ENCODE assay signal across 10 cellular contexts in genomic region chr11:31987118-31988005, GRCh38.
DNase-seq lines count a peak whose midpoint lies in the region; ATAC-seq and TF ChIP-seq lines count a peak whose summit lies in the region.
"Had no signal": no experiment of that assay in that cellular context is flagged by ENCODE, and none has a peak within 500 bp of the region (broad histone marks: within the 10 kb centered on the region; RNA-seq: fewer than 3 reads in every experiment).

No MANE protein-coding gene starts in this region.

- 11 to 20% methylated on average over 19 to 63 of the region's 64 CpGs for WGBS in body of pancreas, 2 donors
- WGBS in testis, 2 donors, result 14 to 16% methylated on average over 15 to 39 of the region's 64 CpGs

- H3K27ac ChIP-seq in left ventricle myocardium inferior (replicated peaks) (no peak overlapping the region), body of pancreas (no peak overlapping the region), iPS-20b (ENCODE audit: low read length) (no peak overlapping the region), testis (no peak overlapping the region)
- H3K27ac ChIP-seq: spleen had no signal

- no peak overlapping the region for H3K9ac ChIP-seq in iPS-20b (ENCODE audit: low read depth, low read length)

- TF ChIP-seq POLR2A in body of pancreas (IDR thresholded peaks at IDR 0.05) (no peak), testis (IDR thresholded peaks at IDR 0.05) (no peak)

- DNase-seq in left ventricle myocardium inferior (no peak), Right ventricle myocardium superior (no peak), body of pancreas (no peak), testis (no peak)
- DNase-seq in NK-92 treated with Interleukin-12 subunit alpha and Interleukin-12 subunit beta, amount 100 ng/mL, for 24 hours (lab: John Stamatoyannopoulos, UW), result no peak
- DNase-seq: NCI-H187 treated with DMSO at 0.1 percent for 48 hours, spleen had no signal

- H3K27me3 ChIP-seq in left ventricle myocardium inferior (ENCODE audit: low read depth), result peaks cover 60% of the 10 kb centered on the region
- H3K27me3 ChIP-seq in body of pancreas, result peaks cover 0 to 18% of the 10 kb centered on the region in 2 donors
- peaks cover 38% of the 10 kb centered on the region for H3K27me3 ChIP-seq in iPS-20b (ENCODE audit: insufficient read depth, low read length)
- H3K27me3 ChIP-seq in testis, result no peaks in the 10 kb centered on the region

- H3K4me1 ChIP-seq in left ventricle myocardium inferior (no peaks in the 10 kb centered on the region), body of pancreas (no peaks in the 10 kb centered on the region), iPS-20b (ENCODE audit: insufficient read depth, low read length) (no peaks in the 10 kb centered on the region), testis (no peaks in the 10 kb centered on the region)

- TF ChIP-seq CTCF in left ventricle myocardium inferior (IDR thresholded peaks at IDR 0.05; ENCODE audit: borderline replicate concordance) (no peak), body of pancreas (IDR thresholded peaks at IDR 0.05) (no peak), testis (IDR thresholded peaks at IDR 0.05) (no peak)

- H3K36me3 ChIP-seq in left ventricle myocardium inferior (no peaks in the 10 kb centered on the region), body of pancreas (replicated peaks in 1 of 2; ENCODE audit: insufficient read depth in 1 of 2, low read depth in 2 of 2) (no peaks in the 10 kb centered on the region), iPS-20b (ENCODE audit: insufficient read depth, low read depth, low read length) (no peaks in the 10 kb centered on the region), testis (ENCODE audit: low read depth, missing control alignments) (no peaks in the 10 kb centered on the region)
- H3K36me3 ChIP-seq: spleen had no signal

- ATAC-seq in Right ventricle myocardium superior (ENCODE audit: poor library complexity) (no peak), body of pancreas (peak; percentile 18), GM21737 (IDR thresholded peaks at IDR 0.05; ENCODE audit: unreplicated experiment) (no peak), GM19467 (IDR thresholded peaks at IDR 0.05; ENCODE audit: unreplicated experiment) (no peak)

- H3K4me3 ChIP-seq in left ventricle myocardium inferior, result peak overlapping the region; percentile 47
- no peak overlapping the region for H3K4me3 ChIP-seq in body of pancreas
- peak overlapping the region; percentile 73 for H3K4me3 ChIP-seq in iPS-20b (ENCODE audit: low read length)
- peak overlapping the region; percentile 20 to 35 for H3K4me3 ChIP-seq in testis

- intact Hi-C loops in left ventricle myocardium inferior (cut with micrococcal nuclease), result no loop called here
- intact Hi-C loops in Right ventricle myocardium superior (cut with DNase I), result no loop called here
- intact Hi-C loops in body of pancreas (cut with DNase I), result no loop called here
- intact Hi-C loops in testis (cut with DNase I; ENCODE audit: low total_unique reads), result no loop called here

- H3K9me3 ChIP-seq in left ventricle myocardium inferior (replicated peaks) (no peaks in the 10 kb centered on the region), body of pancreas (no peaks in the 10 kb centered on the region), iPS-20b (ENCODE audit: insufficient read depth, low read depth, low read length) (no peaks in the 10 kb centered on the region), testis (no peaks in the 10 kb centered on the region)
- H3K9me3 ChIP-seq: spleen had no signal

Comparison
In these comparisons a context has a peak if more than half of its experiments do, and no peak if none do; other contexts are left out.
1. H3K4me3 ChIP-seq: peak in left ventricle myocardium inferior (single experiment), iPS-20b (single experiment) and testis (2 of 2); none in body of pancreas (0 of 2).